Comparison of ENCODE assay signal across 12 cellular contexts in the genomic region with DNA sequence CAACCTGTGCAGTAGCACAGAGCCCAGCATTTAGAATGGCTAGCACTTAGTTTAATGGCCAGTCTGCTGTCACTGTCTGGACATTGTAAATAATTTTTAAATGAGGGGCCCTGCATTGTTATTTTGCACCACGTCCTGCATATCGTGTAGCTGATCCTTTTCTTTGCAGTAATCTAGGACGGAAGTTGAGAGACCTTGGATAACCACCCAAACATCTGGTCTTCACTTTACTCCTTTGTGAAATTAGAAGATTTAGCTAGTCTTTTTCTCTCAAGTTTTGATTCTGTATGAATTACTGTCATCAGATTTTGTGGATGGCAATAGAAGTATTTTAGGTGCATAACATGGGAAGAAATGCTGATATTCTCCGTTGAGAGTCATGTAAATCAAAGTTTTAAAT. TPM values are rescaled to one million over a fixed set of nuclear protein-coding genes. Genes with fewer than 3 reads are reported as not detected.
A peak's percentile ranks its signal among the peaks of the same experiment; 100 is the strongest.
DNase-seq lines count a peak whose midpoint lies in the region; ATAC-seq and TF ChIP-seq lines count a peak whose summit lies in the region.
"Had no signal": no experiment of that assay in that cellular context is flagged by ENCODE, and none has a peak within 500 bp of the region (broad histone marks: within the 10 kb centered on the region; RNA-seq: fewer than 3 reads in every experiment).

No MANE protein-coding gene starts in this region.

- H3K27ac ChIP-seq in lower lobe of right lung, result no peak overlapping the region
- H3K27ac ChIP-seq: testis had no signal

- H3K36me3 ChIP-seq in lower lobe of right lung, result no peaks in the 10 kb centered on the region

- TF ChIP-seq CTCF in lower lobe of right lung (IDR thresholded peaks at IDR 0.05), result no peak

- no peaks in the 10 kb centered on the region for H3K27me3 Mint-ChIP-seq in stimulated activated naive CD8-positive, alpha-beta T cell treated with anti-CD3 and anti-CD28 coated beads, Interleukin-15, Interleukin-2, amounts not matched to agents 100 ng/mL and 50 ng/mL, for 24 hours
- H3K27me3 Mint-ChIP-seq in activated T-helper 17 cell treated with anti-CD3 and anti-CD28 coated beads, Interleukin-2, amount 50 U/mL, for 72 hours, result no peaks in the 10 kb centered on the region

- intact Hi-C loops in lower lobe of right lung (cut with DNase I), result no loop called here

- peak overlapping the region; percentile 88 for H3K27ac Mint-ChIP-seq in stimulated activated naive CD8-positive, alpha-beta T cell treated with anti-CD3 and anti-CD28 coated beads, Interleukin-15, Interleukin-2, amounts not matched to agents 100 ng/mL and 50 ng/mL, for 24 hours
- peak overlapping the region; percentile 80 for H3K27ac Mint-ChIP-seq in activated T-helper 17 cell treated with anti-CD3 and anti-CD28 coated beads, Interleukin-2, amount 50 U/mL, for 72 hours

- no peak for ATAC-seq in stimulated activated naive CD8-positive, alpha-beta T cell treated with anti-CD3 and anti-CD28 coated beads, Interleukin-15, Interleukin-2, amounts not matched to agents 100 U/mL and 50 U/mL, for 24 hours
- ATAC-seq in activated T-helper 17 cell treated with anti-CD3 and anti-CD28 coated beads, Interleukin-2, amount 50 U/mL, for 72 hours (replicated peaks), result no peak
- ATAC-seq in lower lobe of right lung (no peak), HG03095 (IDR thresholded peaks at IDR 0.05; ENCODE audit: unreplicated experiment) (no peak)

- H3K4me3 ChIP-seq in lower lobe of right lung, result peak overlapping the region; percentile 71

- peak overlapping the region; percentile 88 for H3K4me3 Mint-ChIP-seq in stimulated activated naive CD8-positive, alpha-beta T cell treated with anti-CD3 and anti-CD28 coated beads, Interleukin-15, Interleukin-2, amounts not matched to agents 100 ng/mL and 50 ng/mL, for 24 hours
- peak overlapping the region; percentile 80 for H3K4me3 Mint-ChIP-seq in activated T-helper 17 cell treated with anti-CD3 and anti-CD28 coated beads, Interleukin-2, amount 50 U/mL, for 72 hours

- H3K9me3 ChIP-seq in lower lobe of right lung, result no peaks in the 10 kb centered on the region
- H3K9me3 ChIP-seq: testis had no signal

- DNase-seq in stimulated activated naive CD8-positive, alpha-beta T cell treated with anti-CD3 and anti-CD28 coated beads, Interleukin-15, Interleukin-2, amounts not matched to agents 100 U/mL and 50 U/mL, for 24 hours, result no peak
- DNase-seq in lower lobe of right lung (no peak), COLO829 (ENCODE audit: low spot score) (no peak), DMS79 treated with DMSO at 0.1 percent for 48 hours (lab: John Stamatoyannopoulos, UW) (no peak)
- DNase-seq in stimulated activated naive CD4-positive, alpha-beta T cell treated with Interleukin-2 at 50 U/mL for 16 hours (lab: John Stamatoyannopoulos, UW), result no peak
- DNase-seq: posterior cingulate gyrus, testis had no signal

- H3K9me3 Mint-ChIP-seq in stimulated activated naive CD8-positive, alpha-beta T cell treated with anti-CD3 and anti-CD28 coated beads, Interleukin-15, Interleukin-2, amounts not matched to agents 100 ng/mL and 50 ng/mL, for 24 hours, result no peaks in the 10 kb centered on the region
- H3K9me3 Mint-ChIP-seq in activated T-helper 17 cell treated with anti-CD3 and anti-CD28 coated beads, Interleukin-2, amount 50 U/mL, for 72 hours, result no peaks in the 10 kb centered on the region

- peaks cover 36% of the 10 kb centered on the region for H3K4me1 ChIP-seq in lower lobe of right lung

- peaks cover 45% of the 10 kb centered on the region for H3K4me1 Mint-ChIP-seq in stimulated activated naive CD8-positive, alpha-beta T cell treated with anti-CD3 and anti-CD28 coated beads, Interleukin-15, Interleukin-2, amounts not matched to agents 100 ng/mL and 50 ng/mL, for 24 hours (ENCODE audit: low read depth)
- peaks cover 31% of the 10 kb centered on the region for H3K4me1 Mint-ChIP-seq in activated T-helper 17 cell treated with anti-CD3 and anti-CD28 coated beads, Interleukin-2, amount 50 U/mL, for 72 hours

- H3K27me3 ChIP-seq in lower lobe of right lung (ENCODE audit: low read depth), result no peaks in the 10 kb centered on the region
- H3K27me3 ChIP-seq: testis had no signal

- peaks cover 47% of the 10 kb centered on the region for H3K36me3 Mint-ChIP-seq in stimulated activated naive CD8-positive, alpha-beta T cell treated with anti-CD3 and anti-CD28 coated beads, Interleukin-15, Interleukin-2, amounts not matched to agents 100 ng/mL and 50 ng/mL, for 24 hours (ENCODE audit: low read depth)
- H3K36me3 Mint-ChIP-seq in activated T-helper 17 cell treated with anti-CD3 and anti-CD28 coated beads, Interleukin-2, amount 50 U/mL, for 72 hours (ENCODE audit: low read depth), result peaks cover 46% of the 10 kb centered on the region

RNA-seq across cellular contexts. Expression of gene MIOS, which starts 1.9 kb away (rescaled TPM):
- 10 to 100 TPM; 24.9 to 47.7 TPM for total RNA-seq in activated T-helper 17 cell treated with anti-CD3 and anti-CD28 coated beads, Interleukin-2, amount 50 U/mL, for 72 hours
- total RNA-seq in lower lobe of right lung, result 28.8 TPM

RNA-seq across cellular contexts. Expression of gene COL28A1, which starts 32.9 kb away (rescaled TPM):
- total RNA-seq in activated T-helper 17 cell treated with anti-CD3 and anti-CD28 coated beads, Interleukin-2, amount 50 U/mL, for 72 hours, result under 1 TPM; 0.11 to 0.13 TPM
- 2.0 TPM for total RNA-seq in lower lobe of right lung
- total RNA-seq: Daoy, M059J had no signal
